9 cellular contexts compared by ENCODE assay signal in the genomic region with DNA sequence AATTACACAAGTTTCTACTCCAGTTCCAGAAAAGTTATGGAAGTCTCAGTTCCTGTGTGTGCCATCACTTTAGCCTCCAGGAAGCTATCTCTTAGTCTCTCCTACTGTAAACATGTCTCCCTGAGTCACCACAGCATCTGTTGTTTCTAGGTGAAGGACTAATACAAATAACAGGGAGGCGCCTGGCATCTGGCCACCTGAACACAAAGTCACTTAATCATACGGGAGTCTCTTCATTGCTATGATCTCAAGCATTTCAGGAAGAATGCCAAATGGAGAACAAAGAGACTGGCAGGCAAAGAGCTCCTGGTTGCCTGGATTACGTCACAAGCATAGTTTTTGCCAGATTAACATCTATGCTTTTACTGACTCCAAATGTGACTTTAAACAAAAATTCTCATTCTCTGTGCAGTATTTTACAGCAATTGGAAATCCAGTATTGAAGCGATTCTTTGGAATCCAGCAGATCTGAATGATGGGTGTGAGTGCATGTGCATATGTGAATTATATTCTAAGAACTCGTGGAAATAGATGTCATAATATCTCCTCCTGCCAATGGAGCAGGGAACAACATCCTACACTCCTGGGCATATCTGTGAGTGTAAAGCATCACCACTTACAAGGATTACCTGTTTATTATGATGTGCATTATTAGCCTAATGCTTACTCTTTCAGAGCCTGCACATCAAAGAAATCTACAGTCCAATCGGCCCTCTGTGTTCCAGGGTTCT.
DNase-seq lines count a peak whose midpoint lies in the region; ATAC-seq and TF ChIP-seq lines count a peak whose summit lies in the region.
"Had no signal": no experiment of that assay in that cellular context is flagged by ENCODE, and none has a peak within 500 bp of the region (broad histone marks: within the 10 kb centered on the region; RNA-seq: fewer than 3 reads in every experiment).

No MANE protein-coding gene starts in this region.

- H3K27me3 Mint-ChIP-seq in activated naive CD8-positive, alpha-beta T cell treated with anti-CD3 and anti-CD28 coated beads for 36 hours, result no peaks in the 10 kb centered on the region

- in situ Hi-C loops in GM13976 (cut with MboI; ENCODE audit: low sequenced_read_pairs, unreplicated experiment), result no loop called here

- H3K9me3 Mint-ChIP-seq in activated naive CD8-positive, alpha-beta T cell treated with anti-CD3 and anti-CD28 coated beads for 36 hours, result no peaks in the 10 kb centered on the region

- H3K4me1 Mint-ChIP-seq in activated naive CD8-positive, alpha-beta T cell treated with anti-CD3 and anti-CD28 coated beads for 36 hours, result no peaks in the 10 kb centered on the region

- no peaks in the 10 kb centered on the region for H3K36me3 Mint-ChIP-seq in activated naive CD8-positive, alpha-beta T cell treated with anti-CD3 and anti-CD28 coated beads for 36 hours

- no peak overlapping the region for H3K4me3 ChIP-seq in foreskin fibroblast (ENCODE audit: low read depth in 1 of 2, low read length in 2 of 2)

- H3K4me3 Mint-ChIP-seq in activated naive CD8-positive, alpha-beta T cell treated with anti-CD3 and anti-CD28 coated beads for 36 hours, result no peak overlapping the region
- H3K4me3 Mint-ChIP-seq: neural crest cell had no signal

- no peak overlapping the region for H3K27ac Mint-ChIP-seq in activated naive CD8-positive, alpha-beta T cell treated with anti-CD3 and anti-CD28 coated beads for 36 hours

- TF ChIP-seq CTCF in foreskin fibroblast (IDR thresholded peaks at IDR 0.05; ENCODE audit: low read depth, low read length) (no peak), GM13976 (IDR thresholded peaks at IDR 0.05; ENCODE audit: borderline replicate concordance, control extremely low read depth, extremely low read depth, insufficient read depth, missing control alignments) (no peak)

- peak; percentile 96 for DNase-seq in HT1080 (ENCODE audit: low read depth)
- DNase-seq in RKO (ENCODE audit: low spot score), result peak; percentile 89
- peak; percentile 97 for DNase-seq in foreskin fibroblast
- peak; percentile 35 for DNase-seq in putamen (ENCODE audit: low spot score)
- no peak for DNase-seq in GM13976 (ENCODE audit: low spot score)
- no peak for DNase-seq in stimulated activated CD8-positive, alpha-beta memory T cell treated with anti-CD3 and anti-CD28 coated beads, Interleukin-4, amount 100 ng/mL, for 48 hours
- DNase-seq in activated naive CD8-positive, alpha-beta T cell treated with anti-CD3 and anti-CD28 coated beads for 36 hours, result no peak

- ATAC-seq in HG02938 (IDR thresholded peaks at IDR 0.05; ENCODE audit: unreplicated experiment), result no peak

Comparison
In these comparisons a context has a peak if more than half of its experiments do, and no peak if none do; other contexts are left out.
1. DNase-seq: peak in HT1080 (single experiment), RKO (single experiment), foreskin fibroblast (2 of 2) and putamen (single experiment); none in GM13976 (single experiment), stimulated activated CD8-positive, alpha-beta memory T cell treated with anti-CD3 and anti-CD28 coated beads, Interleukin-4, amount 100 ng/mL, for 48 hours (single experiment) and activated naive CD8-positive, alpha-beta T cell treated with anti-CD3 and anti-CD28 coated beads for 36 hours (single experiment).